In the genomic region with DNA sequence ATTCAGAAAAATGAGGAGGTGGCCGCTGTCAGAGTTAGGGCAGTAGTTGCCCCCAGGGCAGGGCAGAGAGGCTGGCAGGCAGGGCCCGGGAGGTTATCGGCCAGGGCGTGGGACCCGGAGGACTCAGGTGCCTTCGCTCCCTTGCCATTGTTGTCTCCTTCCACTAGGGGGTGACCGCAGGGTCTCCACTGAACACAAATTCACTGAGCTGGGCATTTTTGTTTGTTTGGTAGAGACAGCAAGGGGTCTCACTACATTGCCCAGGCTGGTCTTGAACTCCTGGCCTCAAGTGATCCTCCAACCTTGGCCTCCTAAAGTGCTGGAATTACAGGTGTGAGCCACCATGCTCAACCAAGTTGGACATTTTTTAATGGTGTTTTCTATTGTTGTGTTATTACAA, we compare ENCODE assay signal across 8 cellular contexts. TPM values are rescaled to one million over a fixed set of nuclear protein-coding genes. Genes with fewer than 3 reads are reported as not detected.
DNase-seq lines count a peak whose midpoint lies in the region; ATAC-seq and TF ChIP-seq lines count a peak whose summit lies in the region.

No MANE protein-coding gene starts in this region.

- ATAC-seq in GM18861 (IDR thresholded peaks at IDR 0.05; ENCODE audit: unreplicated experiment): no peak

- H3K27me3 ChIP-seq in SJCRH30: no peaks in the 10 kb centered on the region
- no peaks in the 10 kb centered on the region for H3K27me3 ChIP-seq in hepatocyte

- H3K36me3 ChIP-seq in SJCRH30: peaks cover 16% of the 10 kb centered on the region
- no peaks in the 10 kb centered on the region for H3K36me3 ChIP-seq in hepatocyte (replicated peaks; ENCODE audit: insufficient read depth, low read depth)

- no peak overlapping the region for H3K4me3 ChIP-seq in SJCRH30
- no peak overlapping the region for H3K4me3 ChIP-seq in hepatocyte

- no peak overlapping the region for H3K4me2 ChIP-seq in hepatocyte

- peak; percentile 39 for DNase-seq in AG08396 (ENCODE audit: low spot score)
- peak; percentile 16 to 29 for DNase-seq in SJCRH30
- DNase-seq in hepatocyte (ENCODE audit: low spot score): no peak
- DNase-seq in NCI-H2171 treated with DMSO at 0.1 percent for 48 hours (lab: John Stamatoyannopoulos, UW): no peak
- no peak for DNase-seq in EL
- DNase-seq in OCI-M2 (lab: John Stamatoyannopoulos, UW; ENCODE audit: unreplicated experiment): no peak

- no peak overlapping the region for H3K27ac ChIP-seq in SJCRH30
- H3K27ac ChIP-seq in hepatocyte: no peak overlapping the region

- H4K20me1 ChIP-seq in hepatocyte (ENCODE audit: insufficient read depth, poor library complexity, severe bottlenecking): no peaks in the 10 kb centered on the region

- H3K79me2 ChIP-seq in hepatocyte: peaks cover 2% of the 10 kb centered on the region

- TF ChIP-seq CTCF in GM12872 (IDR thresholded peaks at IDR 0.05; ENCODE audit: insufficient read depth, low read depth, low read length) (peak; percentile 63), hepatocyte (IDR thresholded peaks at IDR 0.05; ENCODE audit: poor library complexity) (peak; percentile 20)

- H3K4me1 ChIP-seq in SJCRH30: no peaks in the 10 kb centered on the region
- peaks cover 16% of the 10 kb centered on the region for H3K4me1 ChIP-seq in hepatocyte (ENCODE audit: insufficient read depth)

- 93% methylated on average over 7 of the region's 7 CpGs for WGBS in hepatocyte (ENCODE audit: low lambda C conversion rate, missing lambda C conversion rate)

- no peak overlapping the region for H2AFZ ChIP-seq in hepatocyte

- H3K9me3 ChIP-seq in SJCRH30 (replicated peaks): no peaks in the 10 kb centered on the region
- no peaks in the 10 kb centered on the region for H3K9me3 ChIP-seq in hepatocyte (ENCODE audit: low read depth)

- no peaks in the 10 kb centered on the region for H3K9me2 ChIP-seq in hepatocyte (replicated peaks; ENCODE audit: insufficient read depth)

RNA-seq across cellular contexts. Expression of gene CARS2, which starts 25.1 kb away (rescaled TPM):
- 31.2 TPM in 2 replicates for total RNA-seq in SJCRH30 (2014; rRNA removed; shearing (Covaris generic))
- total RNA-seq in hepatocyte: 70.9 and 72.9 TPM in 2 replicates
- polyA plus RNA-seq in hepatocyte: 105 and 127 TPM in 2 replicates

RNA-seq across cellular contexts. Expression of gene ING1, which starts 32.6 kb away (rescaled TPM):
- total RNA-seq in SJCRH30 (2014; rRNA removed; shearing (Covaris generic)): 11.8 and 12.2 TPM in 2 replicates
- 14.7 and 15.7 TPM in 2 replicates for total RNA-seq in hepatocyte
- polyA plus RNA-seq in hepatocyte: 24.2 and 26.4 TPM in 2 replicates

Comparison
In these comparisons a context has a peak if more than half of its experiments do, and no peak if none do; other contexts are left out.
1. DNase-seq: peak in AG08396 (single experiment) and SJCRH30 (2 of 2); none in hepatocyte (single experiment), NCI-H2171 treated with DMSO at 0.1 percent for 48 hours (single experiment), EL (single experiment) and OCI-M2 (single experiment).